ENCODE assay signal across 14 cellular contexts in the genomic region with DNA sequence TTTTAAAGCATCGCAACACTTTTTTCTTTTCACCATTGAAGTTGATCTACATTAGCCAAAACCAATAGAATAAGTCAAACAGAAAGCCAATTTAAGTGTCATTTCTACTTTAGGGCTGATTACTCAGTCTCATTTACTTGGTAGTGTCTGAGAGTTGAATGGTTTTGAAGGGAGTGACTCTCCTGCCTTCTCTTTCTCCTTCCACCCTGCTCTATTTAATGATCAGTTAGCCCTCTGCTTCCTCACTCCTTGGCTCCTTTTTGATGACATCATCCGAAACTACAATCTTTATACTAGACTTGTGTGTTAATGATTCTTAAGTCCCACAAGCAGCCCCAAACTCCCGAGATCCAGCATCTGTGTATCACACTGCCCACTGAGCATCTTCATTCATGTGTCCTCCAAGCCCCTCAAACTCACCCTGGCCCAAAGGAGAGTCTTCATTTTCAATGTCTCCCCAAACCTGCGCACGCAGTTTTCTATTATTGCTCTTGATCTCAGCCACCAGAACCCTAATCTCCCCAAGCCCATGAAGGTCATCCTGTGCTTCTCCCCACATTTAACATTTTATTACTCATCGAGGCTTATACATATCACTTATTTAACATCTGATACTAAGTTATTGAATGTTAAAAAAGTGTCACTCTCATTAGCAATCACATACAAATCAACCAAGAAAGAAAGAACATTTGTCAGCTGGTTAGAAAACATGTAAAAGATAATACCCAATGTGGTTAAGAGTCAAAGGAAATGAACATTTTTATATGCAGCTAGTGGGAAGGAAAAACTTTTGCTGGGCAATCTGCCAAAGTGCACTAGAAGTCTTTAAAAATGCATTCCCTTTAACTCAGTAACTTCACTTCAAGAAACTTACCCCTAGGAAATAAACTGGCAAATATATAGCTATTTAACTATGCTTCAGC. TPM values are rescaled to one million over a fixed set of nuclear protein-coding genes. Genes with fewer than 3 reads are reported as not detected.
DNase-seq lines count a peak whose midpoint lies in the region; ATAC-seq and TF ChIP-seq lines count a peak whose summit lies in the region.
"Had no signal": no experiment of that assay in that cellular context is flagged by ENCODE, and none has a peak within 500 bp of the region (broad histone marks: within the 10 kb centered on the region; RNA-seq: fewer than 3 reads in every experiment).

No MANE protein-coding gene starts in this region.

- dilution Hi-C loops in IMR-90 (cut with HindIII; ENCODE audit: low sequenced_read_pairs, unreplicated experiment): no loop called here

- H2AK5ac ChIP-seq in IMR-90 (ENCODE audit: low read depth, low read length) (no peak overlapping the region), mesendoderm (ENCODE audit: low read length) (no peak overlapping the region)

- peaks cover 8% of the 10 kb centered on the region for H3K4me1 ChIP-seq in CD4-positive, alpha-beta memory T cell (ENCODE audit: insufficient read depth, low read length)
- H3K4me1 ChIP-seq in IMR-90 (ENCODE audit: control insufficient read depth, insufficient read depth, low read length) (no peaks in the 10 kb centered on the region), colonic mucosa (no peaks in the 10 kb centered on the region), mesendoderm (ENCODE audit: control insufficient read depth, low read depth, low read length) (no peaks in the 10 kb centered on the region)

- peak in 3 of 5 donors; percentile 2 to 26 (median 15) for DNase-seq in CD4-positive, alpha-beta memory T cell
- DNase-seq in IMR-90 (peak; percentile 80), colonic mucosa (peak; percentile 32), non-pigmented ciliary epithelial cell (ENCODE audit: low read depth) (peak; percentile 70), mesendoderm (no peak), left cardiac atrium (no peak)
- DNase-seq: activated CD4-positive, alpha-beta T cell treated with anti-CD3 and anti-CD28 coated beads for 48 hours; H9; NCI-H2081 treated with DMSO at 0.1 percent for 48 hours; stimulated activated CD4-positive, alpha-beta T cell treated with anti-CD3 and anti-CD28 coated beads, Interleukin-2, amount 100 ng/mL, for 48 hours had no signal

- H3K27ac Mint-ChIP-seq in CD4-positive, alpha-beta memory T cell: peak overlapping the region in 1 of 7 donors; percentile 51
- H3K27ac Mint-ChIP-seq: H9 had no signal

- H4K8ac ChIP-seq in IMR-90 (ENCODE audit: low read depth in 2 of 2, low read length in 2 of 2): no peak overlapping the region
- no peak overlapping the region for H4K8ac ChIP-seq in mesendoderm (ENCODE audit: low read depth, low read length)

- no peak overlapping the region for H2AFZ ChIP-seq in IMR-90 (replicated peaks; ENCODE audit: low read length, poor library complexity)

- no peaks in the 10 kb centered on the region for H3K27me3 ChIP-seq in CD4-positive, alpha-beta memory T cell (ENCODE audit: insufficient read depth, low read length)
- H3K27me3 ChIP-seq in IMR-90 (ENCODE audit: control insufficient read depth, insufficient read depth, low read length) (peaks cover 4% of the 10 kb centered on the region), colonic mucosa (no peaks in the 10 kb centered on the region), mesendoderm (ENCODE audit: insufficient read depth, low read length, poor library complexity) (no peaks in the 10 kb centered on the region)
- H3K27me3 ChIP-seq: upper lobe of left lung had no signal

- H3K9ac ChIP-seq in IMR-90 (ENCODE audit: low read depth, low read length) (no peak overlapping the region), colonic mucosa (ENCODE audit: low read depth in 2 of 2, low read length in 2 of 2) (no peak overlapping the region), mesendoderm (ENCODE audit: low read length) (no peak overlapping the region)

- H2AK9ac ChIP-seq in IMR-90 (replicated peaks; ENCODE audit: low read depth, low read length, poor library complexity): no peak overlapping the region

- no peaks in the 10 kb centered on the region for H3K36me3 ChIP-seq in CD4-positive, alpha-beta memory T cell (ENCODE audit: insufficient read depth, low read length)
- H3K36me3 ChIP-seq in IMR-90 (ENCODE audit: control insufficient read depth, insufficient read depth, low read length): no peaks in the 10 kb centered on the region
- H3K36me3 ChIP-seq in colonic mucosa: no peaks in the 10 kb centered on the region
- H3K36me3 ChIP-seq in mesendoderm (ENCODE audit: control insufficient read depth, insufficient read depth, low read length): no peaks in the 10 kb centered on the region
- H3K36me3 ChIP-seq: upper lobe of left lung had no signal

- no peak overlapping the region for H3K4me3 ChIP-seq in CD4-positive, alpha-beta memory T cell (ENCODE audit: low read length in 2 of 2)
- H3K4me3 ChIP-seq in IMR-90 (ENCODE audit: insufficient read depth, low read depth, low read length) (no peak overlapping the region), colonic mucosa (no peak overlapping the region), mesendoderm (ENCODE audit: low read length) (no peak overlapping the region)
- H3K4me3 ChIP-seq: upper lobe of left lung had no signal

- H3K79me2 ChIP-seq in mesendoderm (ENCODE audit: control insufficient read depth, insufficient read depth, low read length): no peaks in the 10 kb centered on the region

- H3K27ac ChIP-seq in CD4-positive, alpha-beta memory T cell (ENCODE audit: low read depth, low read length): no peak overlapping the region
- H3K27ac ChIP-seq in IMR-90 (ENCODE audit: insufficient read depth, low read length) (no peak overlapping the region), colonic mucosa (no peak overlapping the region), mesendoderm (ENCODE audit: low read depth, low read length) (no peak overlapping the region)
- H3K27ac ChIP-seq: HL-60, upper lobe of left lung had no signal

- H4K20me1 ChIP-seq in IMR-90 (ENCODE audit: insufficient read depth, low read length): no peaks in the 10 kb centered on the region

- H3K4ac ChIP-seq in IMR-90 (ENCODE audit: low read depth, low read length) (no peak overlapping the region), mesendoderm (ENCODE audit: low read depth, low read length) (no peak overlapping the region)

- 94% methylated on average over 3 of the region's 6 CpGs; no CpG with 5 or more reads in 1 of the 2 experiments for WGBS in IMR-90 (ENCODE audit: extremely low coverage in 2 of 2, insufficient read length in 1 of 2), 2 experiments
- 100% methylated on average over 1 of the region's 6 CpGs for WGBS in mesendoderm (ENCODE audit: extremely low coverage, insufficient coverage, low lambda C conversion rate)

- no peak overlapping the region for H3K14ac ChIP-seq in IMR-90 (replicated peaks; ENCODE audit: low read depth, low read length)

- H3K4me3 Mint-ChIP-seq in CD4-positive, alpha-beta memory T cell: peak overlapping the region in 3 of 8 donors; percentile 1 to 24 (median 24)
- H3K4me3 Mint-ChIP-seq: H9 had no signal

- no peak overlapping the region for H4K5ac ChIP-seq in IMR-90 (ENCODE audit: low read depth, low read length)
- no peak overlapping the region for H4K5ac ChIP-seq in mesendoderm (ENCODE audit: low read length)

- H2BK15ac ChIP-seq in IMR-90 (ENCODE audit: low read depth, low read length): no peak overlapping the region
- H2BK15ac ChIP-seq in mesendoderm (replicated peaks; ENCODE audit: low read depth): no peak overlapping the region

- no peak overlapping the region for H2BK20ac ChIP-seq in IMR-90 (ENCODE audit: low read depth, low read length)

- H3K23ac ChIP-seq in IMR-90 (ENCODE audit: low read depth, low read length) (no peak overlapping the region), mesendoderm (ENCODE audit: low read length) (no peak overlapping the region)

- peaks cover 3 to 14% (median 9%) of the 10 kb centered on the region in 4 donors for H3K4me1 Mint-ChIP-seq in CD4-positive, alpha-beta memory T cell

- H3K56ac ChIP-seq in IMR-90 (ENCODE audit: extremely low read depth, insufficient read depth, low read length) (no peak overlapping the region), mesendoderm (ENCODE audit: low read length) (no peak overlapping the region)

- peaks cover 3 to 18% of the 10 kb centered on the region in 2 donors for H3K27me3 Mint-ChIP-seq in CD4-positive, alpha-beta memory T cell

- in situ Hi-C loops in IMR-90 (cut with MboI; ENCODE audit: low sequenced_read_pairs): no loop called here

- H3K36me3 Mint-ChIP-seq in CD4-positive, alpha-beta memory T cell: no peaks in the 10 kb centered on the region

- peaks cover 4% of the 10 kb centered on the region; the same call in 1 of the 2 replicates for H3K9me1 ChIP-seq in IMR-90 (ENCODE audit: insufficient read depth, low read length)

- BruUV-seq in IMR-90 (replicated peaks; lab: Mats Ljungman, UMichigan): no TSS peak

- TF ChIP-seq CTCF in IMR-90 (conservative IDR thresholded peaks at IDR 0.05; ENCODE audit: low read depth, low read length) (no peak), colonic mucosa (IDR thresholded peaks at IDR 0.05) (no peak)

- H2BK5ac ChIP-seq in IMR-90 (ENCODE audit: low read depth, low read length, poor library complexity, severe bottlenecking) (no peak overlapping the region), mesendoderm (ENCODE audit: low read length) (no peak overlapping the region)

- no peak overlapping the region for H3K18ac ChIP-seq in IMR-90 (ENCODE audit: low read depth, low read length)
- no peak overlapping the region for H3K18ac ChIP-seq in mesendoderm (ENCODE audit: low read length)

- peaks cover 0 to 2% (median 0%) of the 10 kb centered on the region in 8 donors for H3K9me3 Mint-ChIP-seq in CD4-positive, alpha-beta memory T cell
- H3K9me3 Mint-ChIP-seq: H9 had no signal

- H4K91ac ChIP-seq in IMR-90 (ENCODE audit: insufficient read depth, low read depth, low read length): no peak overlapping the region

- no peaks in the 10 kb centered on the region for H3K9me3 ChIP-seq in CD4-positive, alpha-beta memory T cell (ENCODE audit: control insufficient read depth in 1 of 2, low read length in 2 of 2)
- no peaks in the 10 kb centered on the region for H3K9me3 ChIP-seq in IMR-90 (ENCODE audit: control insufficient read depth, insufficient read depth, low read length)
- no peaks in the 10 kb centered on the region for H3K9me3 ChIP-seq in colonic mucosa

- CTCF ChIA-PET in CD4-positive, alpha-beta memory T cell (lab: Charles Lee; ENCODE audit: partially characterized antibody): interaction anchor here (1.1 to 1.5 kb wide), 2 partner anchors 20 to 22 kb away, joined by 4 to 5 read pairs; no protein-coding TSS in a partner anchor
- CTCF ChIA-PET in IMR-90 (lab: Yijun Ruan, JAX): no interaction called here

- H3K79me1 ChIP-seq in IMR-90 (ENCODE audit: low read depth in 1 of 2, low read length in 2 of 2) (no peaks in the 10 kb centered on the region), mesendoderm (ENCODE audit: low read length) (no peaks in the 10 kb centered on the region)

- no peak; the same call in 1 of the 2 replicates for ATAC-seq in IMR-90 (ENCODE audit: low read depth)
- no peak for ATAC-seq in GM18505 (IDR thresholded peaks at IDR 0.05; ENCODE audit: unreplicated experiment)
- no peak for ATAC-seq in HG03045 (IDR thresholded peaks at IDR 0.05; ENCODE audit: unreplicated experiment)
- no peak for ATAC-seq in left cardiac atrium

- H2BK120ac ChIP-seq in IMR-90 (ENCODE audit: low read depth, low read length): no peak overlapping the region
- H2BK120ac ChIP-seq in mesendoderm (ENCODE audit: low read depth, low read length): no peak overlapping the region

- TF ChIP-seq POLR2A in IMR-90 (IDR thresholded peaks at IDR 0.05; ENCODE audit: low read depth, low read length) (no peak), GM18505 (IDR thresholded peaks at IDR 0.05; ENCODE audit: borderline replicate concordance, extremely low read depth, insufficient read depth, insufficient read length) (no peak)

- intact Hi-C loops in CD4-positive, alpha-beta memory T cell (cut with micrococcal nuclease): no loop called here
- intact Hi-C loops in IMR-90 (cut with micrococcal nuclease): no loop called here
- intact Hi-C loops in colonic mucosa (cut with DNase I): no loop called here
- intact Hi-C loops in left cardiac atrium (cut with DNase I): no loop called here

- POLR2A ChIA-PET in CD4-positive, alpha-beta memory T cell (lab: Charles Lee; ENCODE audit: partially characterized antibody): interaction anchor here (1.2 kb wide), 1 partner anchor 119 kb away, joined by 3 read pairs; no protein-coding TSS in a partner anchor
- POLR2A ChIA-PET in IMR-90 (lab: Charles Lee; ENCODE audit: unreplicated experiment): no interaction called here

- TF ChIP-seq RAD21 in IMR-90 (IDR thresholded peaks at IDR 0.05; ENCODE audit: low read length): no peak

- H3K4me2 ChIP-seq in IMR-90 (ENCODE audit: low read depth, low read length) (no peak overlapping the region), mesendoderm (ENCODE audit: low read length) (no peak overlapping the region)

RNA-seq across cellular contexts. Expression of a gene that starts 32.2 kb away (rescaled TPM):
- 100 to 1,000 TPM; 229 to 252 TPM for total RNA-seq in CD4-positive, alpha-beta memory T cell
- polyA plus RNA-seq in CD4-positive, alpha-beta memory T cell: 10 to 100 TPM; 35.4 to 37.7 TPM
- total RNA-seq in IMR-90 (2012; rRNA removed) (11.1 and 28.1 TPM in 2 replicates), colonic mucosa (10 to 100 TPM; 58.7 to 60.0 TPM), left cardiac atrium (10 to 100 TPM; 35.4 to 39.0 TPM)
- 50.0 and 51.4 TPM in 2 replicates for polyA plus RNA-seq in IMR-90 (2012; rRNA removed)
- polyA plus RNA-seq in IMR-90 (2012; cell fraction: cytosol; rRNA removed): 10.8 and 11.3 TPM in 2 replicates
- polyA plus RNA-seq in IMR-90 (2012; cell fraction: nucleus; rRNA removed; ENCODE audit: low replicate concordance): 142 and 399 TPM in 2 replicates
- polyA plus RNA-seq in mesendoderm (2013, experiment 1 of 2): 93.9 TPM
- 92.1 TPM for polyA plus RNA-seq in mesendoderm (2013, experiment 2 of 2)

Comparison
In these comparisons a context has a peak if more than half of its experiments do, and no peak if none do; other contexts are left out.
1. DNase-seq: peak in CD4-positive, alpha-beta memory T cell (3 of 5), IMR-90 (single experiment), colonic mucosa (single experiment) and non-pigmented ciliary epithelial cell (single experiment); none in mesendoderm (single experiment) and left cardiac atrium (single experiment).